Comparison of ENCODE assay signal across 8 cellular contexts in the genomic region with DNA sequence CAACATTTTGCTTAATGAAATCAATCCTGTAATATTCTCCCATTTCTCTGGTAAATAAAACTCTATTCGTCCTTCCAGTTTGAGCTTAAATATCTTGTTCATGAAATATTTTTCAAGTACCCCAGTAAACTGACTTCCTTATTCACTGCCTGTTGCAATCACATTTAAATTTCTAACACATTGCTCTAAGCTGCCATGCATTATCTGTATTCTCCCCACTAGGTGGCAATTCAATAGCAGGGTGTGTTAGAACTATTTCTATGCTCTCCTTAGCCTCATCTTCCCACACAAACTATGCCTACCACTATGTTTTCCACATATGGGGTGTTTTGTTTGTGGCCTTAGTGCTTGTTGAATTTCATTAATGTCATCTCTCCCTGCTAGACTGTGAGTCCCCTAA.
A peak's percentile ranks its signal among the peaks of the same experiment; 100 is the strongest.
DNase-seq lines count a peak whose midpoint lies in the region; ATAC-seq, FAIRE-seq and TF ChIP-seq lines count a peak whose summit lies in the region.

No MANE protein-coding gene starts in this region.

- H3K4me1 ChIP-seq in SK-N-SH (ENCODE audit: control insufficient read depth in 1 of 2, insufficient read depth in 2 of 2, low read depth in 1 of 2, low read length in 1 of 2): no peaks in the 10 kb centered on the region

- no peak for TF ChIP-seq EP300 in SK-N-SH (IDR thresholded peaks at IDR 0.05; ENCODE audit: borderline replicate concordance in 1 of 2, low read depth in 1 of 2, low read length in 1 of 2)

- H3F3A ChIP-seq in SK-N-SH (replicated peaks; ENCODE audit: insufficient read depth): no peaks in the 10 kb centered on the region

- no peaks in the 10 kb centered on the region for H3K36me3 Mint-ChIP-seq in nephron progenitor cell (ENCODE audit: low read depth)

- no peaks in the 10 kb centered on the region for H3K9me3 Mint-ChIP-seq in nephron progenitor cell

- TF ChIP-seq CTCF in SK-N-SH (IDR thresholded peaks at IDR 0.05) (no peak), nephron progenitor cell (IDR thresholded peaks at IDR 0.05) (peak; percentile 15)

- H3K27me3 Mint-ChIP-seq in nephron progenitor cell (ENCODE audit: low read depth, poor library complexity): no peaks in the 10 kb centered on the region

- H3K9ac ChIP-seq in SK-N-SH: no peak overlapping the region

- H3K27me3 ChIP-seq in SK-N-SH (ENCODE audit: insufficient read depth): no peaks in the 10 kb centered on the region

- no peak for ATAC-seq in SK-N-SH treated with all-trans-retinoic acid at 6 μM for 48 hours
- no peak for ATAC-seq in HG03097 (IDR thresholded peaks at IDR 0.05; ENCODE audit: low FRiP score, unreplicated experiment)

- H3K4me3 ChIP-seq in SK-N-SH (ENCODE audit: low read depth in 2 of 2, low read length in 1 of 2): no peak overlapping the region

- no peak overlapping the region for H3K27ac Mint-ChIP-seq in nephron progenitor cell

- no peaks in the 10 kb centered on the region for H4K20me1 ChIP-seq in SK-N-SH (ENCODE audit: insufficient read depth)

- peak; percentile 48 for FAIRE-seq in endometrium (lab: Jason Lieb, UNC)

- TF ChIP-seq RAD21 in SK-N-SH (IDR thresholded peaks at IDR 0.05; ENCODE audit: low read length): no peak

- no peak for DNase-seq in SK-N-SH
- DNase-seq in NCI-H526 (lab: John Stamatoyannopoulos, UW): peak; percentile 43 to 61
- no peak for DNase-seq in nephron progenitor cell
- DNase-seq in NCI-H446 treated with DMSO at 0.1 percent for 48 hours (lab: John Stamatoyannopoulos, UW): no peak
- DNase-seq in GM03348 (ENCODE audit: low spot score): no peak

- 0% methylated on average over 1 of the region's 1 CpG for WGBS in SK-N-SH (ENCODE audit: low lambda C conversion rate)

- H3K79me2 ChIP-seq in SK-N-SH (ENCODE audit: insufficient read depth): no peaks in the 10 kb centered on the region

- no peaks in the 10 kb centered on the region for H3K9me3 ChIP-seq in SK-N-SH

- no peaks in the 10 kb centered on the region for H3K4me1 Mint-ChIP-seq in nephron progenitor cell

- POLR2A ChIA-PET in SK-N-SH (lab: Yijun Ruan, JAX): no interaction called here

- no peak overlapping the region for H3K27ac ChIP-seq in SK-N-SH (ENCODE audit: low read depth in 2 of 2, low read length in 1 of 2)

- H3K36me3 ChIP-seq in SK-N-SH (replicated peaks in 1 of 2; ENCODE audit: control insufficient read depth in 1 of 2, insufficient read depth in 2 of 2, low read length in 1 of 2): no peaks in the 10 kb centered on the region

- no peaks in the 10 kb centered on the region for H3K9me2 ChIP-seq in SK-N-SH

- CTCF ChIA-PET in SK-N-SH (lab: Yijun Ruan, JAX): interaction anchor here (0.7 to 1.7 kb wide), 8 partner anchors 8 to 827 kb away, joined by 3 to 5 read pairs (median 3); no protein-coding TSS in a partner anchor

- H3K4me2 ChIP-seq in SK-N-SH: no peak overlapping the region

- H3K4me3 Mint-ChIP-seq in nephron progenitor cell: no peak overlapping the region

- H2AFZ ChIP-seq in SK-N-SH (ENCODE audit: low read depth): no peak overlapping the region

TF ChIP-seq in SK-N-SH, 30 proteins besides CTCF, POLR2A, EP300 and RAD21:
- TF ChIP-seq TAF1 (IDR thresholded peaks at IDR 0.05; ENCODE audit: borderline replicate concordance, low read depth, low read length): no peak
- TF ChIP-seq, protein P1, sequence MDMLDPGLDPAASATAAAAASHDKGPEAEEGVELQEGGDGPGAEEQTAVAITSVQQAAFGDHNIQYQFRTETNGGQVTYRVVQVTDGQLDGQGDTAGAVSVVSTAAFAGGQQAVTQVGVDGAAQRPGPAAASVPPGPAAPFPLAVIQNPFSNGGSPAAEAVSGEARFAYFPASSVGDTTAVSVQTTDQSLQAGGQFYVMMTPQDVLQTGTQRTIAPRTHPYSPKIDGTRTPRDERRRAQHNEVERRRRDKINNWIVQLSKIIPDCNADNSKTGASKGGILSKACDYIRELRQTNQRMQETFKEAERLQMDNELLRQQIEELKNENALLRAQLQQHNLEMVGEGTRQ (IDR thresholded peaks at IDR 0.05; ENCODE audit: borderline replicate concordance, low read depth, low read length): no peak
- TF ChIP-seq SMC3 (IDR thresholded peaks at IDR 0.05; ENCODE audit: low read depth, low read length): peak; percentile 14; the same call in 1 of the 2 replicates

TF ChIP-seq in SK-N-SH treated with all-trans-retinoic acid at 6 μM for 48 hours, 23 proteins besides CTCF, POLR2A, EP300 and RAD21 (continues in another document):
- TF ChIP-seq RARB (CRISPR knock-in tag; IDR thresholded peaks at IDR 0.05) (no peak), BACH2 (CRISPR knock-in tag; IDR thresholded peaks at IDR 0.05; ENCODE audit: borderline replicate concordance) (no peak), ISL1 (CRISPR knock-in tag; IDR thresholded peaks at IDR 0.05) (no peak), ZFP30 (CRISPR knock-in tag; IDR thresholded peaks at IDR 0.05) (no peak), ZNF70 (CRISPR knock-in tag; IDR thresholded peaks at IDR 0.05) (no peak), GLIS3 (CRISPR knock-in tag; IDR thresholded peaks at IDR 0.05) (no peak), TOX (CRISPR knock-in tag; IDR thresholded peaks at IDR 0.05; ENCODE audit: borderline replicate concordance) (no peak), OSR1 (CRISPR knock-in tag; IDR thresholded peaks at IDR 0.05) (no peak), ZNF565 (CRISPR knock-in tag; conservative IDR thresholded peaks at IDR 0.05; ENCODE audit: low read depth) (no peak), ZFP3 (CRISPR knock-in tag; IDR thresholded peaks at IDR 0.05) (no peak), CSDC2 (CRISPR knock-in tag; IDR thresholded peaks at IDR 0.05) (no peak), ESRRG (CRISPR knock-in tag; IDR thresholded peaks at IDR 0.05) (no peak), ZNF8 (CRISPR knock-in tag; IDR thresholded peaks at IDR 0.05) (no peak), ARNTL (CRISPR knock-in tag; IDR thresholded peaks at IDR 0.05; ENCODE audit: borderline replicate concordance, low read depth) (no peak)
- TF ChIP-seq, protein P2, sequence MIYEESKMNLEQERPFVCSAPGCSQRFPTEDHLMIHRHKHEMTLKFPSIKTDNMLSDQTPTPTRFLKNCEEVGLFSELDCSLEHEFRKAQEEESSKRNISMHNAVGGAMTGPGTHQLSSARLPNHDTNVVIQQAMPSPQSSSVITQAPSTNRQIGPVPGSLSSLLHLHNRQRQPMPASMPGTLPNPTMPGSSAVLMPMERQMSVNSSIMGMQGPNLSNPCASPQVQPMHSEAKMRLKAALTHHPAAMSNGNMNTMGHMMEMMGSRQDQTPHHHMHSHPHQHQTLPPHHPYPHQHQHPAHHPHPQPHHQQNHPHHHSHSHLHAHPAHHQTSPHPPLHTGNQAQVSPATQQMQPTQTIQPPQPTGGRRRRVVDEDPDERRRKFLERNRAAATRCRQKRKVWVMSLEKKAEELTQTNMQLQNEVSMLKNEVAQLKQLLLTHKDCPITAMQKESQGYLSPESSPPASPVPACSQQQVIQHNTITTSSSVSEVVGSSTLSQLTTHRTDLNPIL (CRISPR knock-in tag; IDR thresholded peaks at IDR 0.05; ENCODE audit: low read depth): no peak
- TF ChIP-seq, protein P3, sequence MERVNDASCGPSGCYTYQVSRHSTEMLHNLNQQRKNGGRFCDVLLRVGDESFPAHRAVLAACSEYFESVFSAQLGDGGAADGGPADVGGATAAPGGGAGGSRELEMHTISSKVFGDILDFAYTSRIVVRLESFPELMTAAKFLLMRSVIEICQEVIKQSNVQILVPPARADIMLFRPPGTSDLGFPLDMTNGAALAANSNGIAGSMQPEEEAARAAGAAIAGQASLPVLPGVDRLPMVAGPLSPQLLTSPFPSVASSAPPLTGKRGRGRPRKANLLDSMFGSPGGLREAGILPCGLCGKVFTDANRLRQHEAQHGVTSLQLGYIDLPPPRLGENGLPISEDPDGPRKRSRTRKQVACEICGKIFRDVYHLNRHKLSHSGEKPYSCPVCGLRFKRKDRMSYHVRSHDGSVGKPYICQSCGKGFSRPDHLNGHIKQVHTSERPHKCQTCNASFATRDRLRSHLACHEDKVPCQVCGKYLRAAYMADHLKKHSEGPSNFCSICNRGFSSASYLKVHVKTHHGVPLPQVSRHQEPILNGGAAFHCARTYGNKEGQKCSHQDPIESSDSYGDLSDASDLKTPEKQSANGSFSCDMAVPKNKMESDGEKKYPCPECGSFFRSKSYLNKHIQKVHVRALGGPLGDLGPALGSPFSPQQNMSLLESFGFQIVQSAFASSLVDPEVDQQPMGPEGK (CRISPR knock-in tag; IDR thresholded peaks at IDR 0.05; ENCODE audit: borderline replicate concordance): no peak
- TF ChIP-seq, protein P4, sequence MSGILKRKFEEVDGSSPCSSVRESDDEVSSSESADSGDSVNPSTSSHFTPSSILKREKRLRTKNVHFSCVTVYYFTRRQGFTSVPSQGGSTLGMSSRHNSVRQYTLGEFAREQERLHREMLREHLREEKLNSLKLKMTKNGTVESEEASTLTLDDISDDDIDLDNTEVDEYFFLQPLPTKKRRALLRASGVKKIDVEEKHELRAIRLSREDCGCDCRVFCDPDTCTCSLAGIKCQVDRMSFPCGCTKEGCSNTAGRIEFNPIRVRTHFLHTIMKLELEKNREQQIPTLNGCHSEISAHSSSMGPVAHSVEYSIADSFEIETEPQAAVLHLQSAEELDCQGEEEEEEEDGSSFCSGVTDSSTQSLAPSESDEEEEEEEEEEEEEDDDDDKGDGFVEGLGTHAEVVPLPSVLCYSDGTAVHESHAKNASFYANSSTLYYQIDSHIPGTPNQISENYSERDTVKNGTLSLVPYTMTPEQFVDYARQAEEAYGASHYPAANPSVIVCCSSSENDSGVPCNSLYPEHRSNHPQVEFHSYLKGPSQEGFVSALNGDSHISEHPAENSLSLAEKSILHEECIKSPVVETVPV (CRISPR knock-in tag; IDR thresholded peaks at IDR 0.05): no peak
- TF ChIP-seq, protein P5, sequence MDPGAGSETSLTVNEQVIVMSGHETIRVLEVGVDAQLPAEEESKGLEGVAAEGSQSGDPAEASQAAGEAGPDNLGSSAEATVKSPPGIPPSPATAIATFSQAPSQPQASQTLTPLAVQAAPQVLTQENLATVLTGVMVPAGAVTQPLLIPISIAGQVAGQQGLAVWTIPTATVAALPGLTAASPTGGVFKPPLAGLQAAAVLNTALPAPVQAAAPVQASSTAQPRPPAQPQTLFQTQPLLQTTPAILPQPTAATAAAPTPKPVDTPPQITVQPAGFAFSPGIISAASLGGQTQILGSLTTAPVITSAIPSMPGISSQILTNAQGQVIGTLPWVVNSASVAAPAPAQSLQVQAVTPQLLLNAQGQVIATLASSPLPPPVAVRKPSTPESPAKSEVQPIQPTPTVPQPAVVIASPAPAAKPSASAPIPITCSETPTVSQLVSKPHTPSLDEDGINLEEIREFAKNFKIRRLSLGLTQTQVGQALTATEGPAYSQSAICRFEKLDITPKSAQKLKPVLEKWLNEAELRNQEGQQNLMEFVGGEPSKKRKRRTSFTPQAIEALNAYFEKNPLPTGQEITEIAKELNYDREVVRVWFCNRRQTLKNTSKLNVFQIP (CRISPR knock-in tag; IDR thresholded peaks at IDR 0.05; ENCODE audit: borderline replicate concordance, low read depth): no peak

Comparison
In these comparisons a context has a peak if more than half of its experiments do, and no peak if none do; other contexts are left out.
1. DNase-seq: peak in NCI-H526 (2 of 2); none in SK-N-SH (single experiment), nephron progenitor cell (single experiment), NCI-H446 treated with DMSO at 0.1 percent for 48 hours (single experiment) and GM03348 (single experiment).